Comparison of ENCODE assay signal across 25 cellular contexts in the genomic region with DNA sequence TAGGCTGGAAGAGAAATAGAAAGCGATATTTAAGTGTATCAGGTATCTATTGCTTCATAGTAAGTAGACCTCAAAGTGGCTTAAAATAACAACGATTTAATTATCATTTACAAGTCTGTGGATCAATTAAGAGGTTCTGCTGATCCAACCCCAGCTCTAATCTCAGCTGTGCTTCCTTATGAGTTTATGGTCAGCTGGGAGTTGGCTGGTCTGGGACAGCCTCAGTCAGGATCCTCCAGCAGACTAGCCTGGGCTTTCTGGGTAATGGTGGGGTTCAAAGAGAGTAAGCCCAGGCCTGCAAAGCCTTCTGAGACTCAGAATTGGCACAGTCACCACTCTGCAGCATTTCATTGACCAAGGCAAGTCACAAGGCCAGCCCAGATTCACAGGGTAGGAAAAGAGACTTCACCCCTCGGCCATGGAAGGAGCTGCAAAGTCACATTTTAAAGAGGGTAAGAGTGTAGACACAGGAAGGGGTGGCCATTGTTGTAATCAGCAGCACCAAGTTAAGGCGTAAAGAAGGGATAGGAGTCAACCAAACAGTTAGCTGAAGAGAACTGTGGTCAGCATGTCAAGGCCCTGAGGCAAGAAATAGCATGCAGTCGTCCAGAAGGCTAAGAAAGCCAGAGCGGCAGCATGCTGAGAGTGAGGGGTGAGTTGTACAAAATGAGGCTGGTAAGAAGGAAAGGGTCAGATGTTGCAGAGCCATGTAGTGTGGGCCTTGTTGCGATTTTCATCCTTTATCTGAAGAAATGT.
DNase-seq lines count a peak whose midpoint lies in the region; ATAC-seq and TF ChIP-seq lines count a peak whose summit lies in the region.
"Had no signal": no experiment of that assay in that cellular context is flagged by ENCODE, and none has a peak within 500 bp of the region (broad histone marks: within the 10 kb centered on the region; RNA-seq: fewer than 3 reads in every experiment).

No MANE protein-coding gene starts in this region.

- no peaks in the 10 kb centered on the region for H3K27me3 Mint-ChIP-seq in activated naive CD8-positive, alpha-beta T cell
- H3K27me3 Mint-ChIP-seq in activated naive CD8-positive, alpha-beta T cell treated with anti-CD3 and anti-CD28 coated beads for 36 hours, result no peaks in the 10 kb centered on the region
- H3K27me3 Mint-ChIP-seq in naive B cell, result no peaks in the 10 kb centered on the region

- no peak for ATAC-seq in naive B cell (ENCODE audit: low read depth in 2 of 2)
- no peak for ATAC-seq in activated CD4-positive, CD25-positive, alpha-beta regulatory T cell treated with anti-CD3 and anti-CD28 coated beads, Interleukin-2, amount 50 U/mL, for 24 hours
- ATAC-seq: A549, right lobe of liver had no signal

- peaks cover 43% of the 10 kb centered on the region for H3K79me2 ChIP-seq in OCI-LY3 (ENCODE audit: low read length)

- peaks cover 78% of the 10 kb centered on the region for H3K4me1 ChIP-seq in OCI-LY3 (ENCODE audit: low read length)
- H3K4me1 ChIP-seq: A549, right lobe of liver had no signal

- no peaks in the 10 kb centered on the region for H3K36me3 ChIP-seq in OCI-LY3 (replicated peaks; ENCODE audit: low read depth, low read length)
- H3K36me3 ChIP-seq: right lobe of liver, thoracic aorta, vagina had no signal

- no peak overlapping the region for H3K9ac ChIP-seq in OCI-LY3 (ENCODE audit: low read length)
- H3K9ac ChIP-seq: KMS-11, SK-N-SH had no signal

- no peaks in the 10 kb centered on the region for H3K27me3 ChIP-seq in OCI-LY3 (ENCODE audit: low read depth, low read length)
- H3K27me3 ChIP-seq: right lobe of liver, vagina had no signal

- 0 out of 2 replicates have a peak overlapping the region, but pooled peaks have one; percentile 73 for H3K4me2 ChIP-seq in OCI-LY3 (ENCODE audit: low read length)
- H3K4me2 ChIP-seq: A549, KMS-11, SK-N-SH had no signal

- no peak overlapping the region for H2AFZ ChIP-seq in OCI-LY3 (ENCODE audit: low read depth, low read length)

- H3K9me3 Mint-ChIP-seq in activated naive CD8-positive, alpha-beta T cell (ENCODE audit: low read depth), result no peaks in the 10 kb centered on the region
- H3K9me3 Mint-ChIP-seq in activated naive CD8-positive, alpha-beta T cell treated with anti-CD3 and anti-CD28 coated beads for 36 hours, result no peaks in the 10 kb centered on the region
- H3K9me3 Mint-ChIP-seq in naive B cell, result no peaks in the 10 kb centered on the region
- H3K9me3 Mint-ChIP-seq: brain; T-helper 1 cell treated with Interleukin-12 subunit alpha and Interleukin-12 subunit beta and Interleukin-4 antibody, amounts not matched to agents 30 μg/mL and 1 μg/mL, for 36 hours had no signal

- no peaks in the 10 kb centered on the region for H3K9me3 ChIP-seq in OCI-LY3 (ENCODE audit: insufficient read depth, low read length)
- H3K9me3 ChIP-seq: A549, right lobe of liver, SK-N-SH, thoracic aorta, vagina had no signal

- H3K4me3 ChIP-seq in OCI-LY3 (ENCODE audit: low read length), result no peak overlapping the region
- H3K4me3 ChIP-seq: A549, right lobe of liver, thoracic aorta, vagina had no signal

- no peaks in the 10 kb centered on the region for H3K36me3 Mint-ChIP-seq in activated naive CD8-positive, alpha-beta T cell
- no peaks in the 10 kb centered on the region for H3K36me3 Mint-ChIP-seq in activated naive CD8-positive, alpha-beta T cell treated with anti-CD3 and anti-CD28 coated beads for 36 hours
- H3K36me3 Mint-ChIP-seq in naive B cell, result no peaks in the 10 kb centered on the region
- H3K36me3 Mint-ChIP-seq: brain had no signal

- peak overlapping the region; percentile 3 for H3K27ac Mint-ChIP-seq in activated naive CD8-positive, alpha-beta T cell
- no peak overlapping the region for H3K27ac Mint-ChIP-seq in activated naive CD8-positive, alpha-beta T cell treated with anti-CD3 and anti-CD28 coated beads for 36 hours
- H3K27ac Mint-ChIP-seq in naive B cell, result peak overlapping the region in 4 of 6 donors; percentile 4 to 75 (median 26)
- H3K27ac Mint-ChIP-seq: brain; T-helper 1 cell treated with Interleukin-12 subunit alpha and Interleukin-12 subunit beta and Interleukin-4 antibody, amounts not matched to agents 30 μg/mL and 1 μg/mL, for 36 hours had no signal

- H3K27ac ChIP-seq in OCI-LY3 (ENCODE audit: low read length), result no peak overlapping the region
- H3K27ac ChIP-seq: A549, KMS-11, right lobe of liver, thoracic aorta, vagina had no signal

- no peaks in the 10 kb centered on the region for H4K20me1 ChIP-seq in OCI-LY3 (ENCODE audit: insufficient read depth, low read length)

- no peak for DNase-seq in activated naive CD8-positive, alpha-beta T cell treated with anti-CD3 and anti-CD28 coated beads for 36 hours
- DNase-seq in naive B cell, result no peak
- no peak for DNase-seq in iPS-NIHi7 (ENCODE audit: extremely low spot score)
- no peak for DNase-seq in kidney tubule cell (ENCODE audit: low spot score)
- no peak for DNase-seq in DMS79 (lab: John Stamatoyannopoulos, UW)
- DNase-seq: activated CD4-positive, CD25-positive, alpha-beta regulatory T cell treated with anti-CD3 and anti-CD28 coated beads, Interleukin-2, amount 50 U/mL, for 72 hours; activated gamma-delta T cell; cerebellar nuclear complex; DMS53; NCI-H1436; NCI-H446 treated with DMSO at 0.1 percent for 48 hours; posterior cingulate gyrus; right lobe of liver; SK-N-SH; stimulated activated CD4-positive, alpha-beta T cell treated with anti-CD3 and anti-CD28 coated beads, Interleukin-4, amount 100 ng/mL, for 4 hours; stimulated activated naive CD4-positive, alpha-beta T cell had no signal

- peaks cover 76% of the 10 kb centered on the region for H3K4me1 Mint-ChIP-seq in activated naive CD8-positive, alpha-beta T cell (ENCODE audit: low read depth)
- peaks cover 80% of the 10 kb centered on the region for H3K4me1 Mint-ChIP-seq in activated naive CD8-positive, alpha-beta T cell treated with anti-CD3 and anti-CD28 coated beads for 36 hours
- peaks cover 35 to 39% (median 36%) of the 10 kb centered on the region in 3 donors for H3K4me1 Mint-ChIP-seq in naive B cell

- no peak overlapping the region for H3K4me3 Mint-ChIP-seq in activated naive CD8-positive, alpha-beta T cell
- H3K4me3 Mint-ChIP-seq in activated naive CD8-positive, alpha-beta T cell treated with anti-CD3 and anti-CD28 coated beads for 36 hours, result no peak overlapping the region
- no peak overlapping the region for H3K4me3 Mint-ChIP-seq in naive B cell
- H3K4me3 Mint-ChIP-seq: brain; T-helper 1 cell treated with Interleukin-12 subunit alpha and Interleukin-12 subunit beta and Interleukin-4 antibody, amounts not matched to agents 30 μg/mL and 1 μg/mL, for 36 hours had no signal

- no peak for TF ChIP-seq CTCF in OCI-LY3 (IDR thresholded peaks at IDR 0.05; ENCODE audit: low read depth, low read length)
